ENCODE assay signal across 1 cellular context in the genomic region with DNA sequence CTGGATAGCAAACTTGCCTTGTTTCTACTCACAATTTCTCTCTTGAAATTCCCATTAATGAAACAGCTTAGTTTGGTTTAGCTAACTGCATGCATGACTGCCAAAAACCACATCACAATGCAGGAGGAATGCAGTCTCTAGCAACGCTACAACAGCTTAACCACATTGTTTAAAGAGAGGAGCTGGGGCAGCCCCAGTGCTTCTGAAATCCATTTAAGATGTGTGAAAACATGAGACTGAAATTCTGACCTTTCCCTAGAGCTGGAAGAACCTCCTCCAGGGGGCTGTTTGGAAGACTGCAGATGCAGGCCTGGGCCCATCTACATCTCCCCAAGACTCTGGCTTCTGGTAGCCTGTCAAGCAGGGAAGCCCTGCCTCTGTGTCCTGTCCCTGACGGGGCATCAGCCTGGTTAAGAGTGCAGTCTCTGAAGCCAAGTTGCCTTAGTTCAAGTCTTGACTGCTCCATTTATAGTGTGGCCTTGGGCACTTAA.
A peak's percentile ranks its signal among the peaks of the same experiment; 100 is the strongest.
TF ChIP-seq lines count a peak whose summit lies in the region.

No MANE protein-coding gene starts in this region.

TF ChIP-seq in GM12878, 131 proteins besides CTCF, POLR2A, EP300 and RAD21 (continued from another document):
- TF ChIP-seq GATAD2B (conservative IDR thresholded peaks at IDR 0.05; ENCODE audit: low read depth): 0 out of 2 replicates have a peak, but pooled peaks have one; percentile 63
- TF ChIP-seq RUNX3 (IDR thresholded peaks at IDR 0.05; ENCODE audit: low read length): peak; percentile 65
- TF ChIP-seq, protein P1, sequence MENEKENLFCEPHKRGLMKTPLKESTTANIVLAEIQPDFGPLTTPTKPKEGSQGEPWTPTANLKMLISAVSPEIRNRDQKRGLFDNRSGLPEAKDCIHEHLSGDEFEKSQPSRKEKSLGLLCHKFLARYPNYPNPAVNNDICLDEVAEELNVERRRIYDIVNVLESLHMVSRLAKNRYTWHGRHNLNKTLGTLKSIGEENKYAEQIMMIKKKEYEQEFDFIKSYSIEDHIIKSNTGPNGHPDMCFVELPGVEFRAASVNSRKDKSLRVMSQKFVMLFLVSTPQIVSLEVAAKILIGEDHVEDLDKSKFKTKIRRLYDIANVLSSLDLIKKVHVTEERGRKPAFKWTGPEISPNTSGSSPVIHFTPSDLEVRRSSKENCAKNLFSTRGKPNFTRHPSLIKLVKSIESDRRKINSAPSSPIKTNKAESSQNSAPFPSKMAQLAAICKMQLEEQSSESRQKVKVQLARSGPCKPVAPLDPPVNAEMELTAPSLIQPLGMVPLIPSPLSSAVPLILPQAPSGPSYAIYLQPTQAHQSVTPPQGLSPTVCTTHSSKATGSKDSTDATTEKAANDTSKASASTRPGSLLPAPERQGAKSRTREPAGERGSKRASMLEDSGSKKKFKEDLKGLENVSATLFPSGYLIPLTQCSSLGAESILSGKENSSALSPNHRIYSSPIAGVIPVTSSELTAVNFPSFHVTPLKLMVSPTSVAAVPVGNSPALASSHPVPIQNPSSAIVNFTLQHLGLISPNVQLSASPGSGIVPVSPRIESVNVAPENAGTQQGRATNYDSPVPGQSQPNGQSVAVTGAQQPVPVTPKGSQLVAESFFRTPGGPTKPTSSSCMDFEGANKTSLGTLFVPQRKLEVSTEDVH (IDR thresholded peaks at IDR 0.05; ENCODE audit: low read depth, partially characterized antibody): no peak
- TF ChIP-seq NR2F1 (conservative IDR thresholded peaks at IDR 0.05): peak; percentile 65; the same call in 1 of the 2 replicates
- peak; percentile 71; the same call in 1 of the 2 replicates for TF ChIP-seq CHD2 (IDR thresholded peaks at IDR 0.05; ENCODE audit: borderline replicate concordance, low read depth, low read length)
- TF ChIP-seq, protein P2, sequence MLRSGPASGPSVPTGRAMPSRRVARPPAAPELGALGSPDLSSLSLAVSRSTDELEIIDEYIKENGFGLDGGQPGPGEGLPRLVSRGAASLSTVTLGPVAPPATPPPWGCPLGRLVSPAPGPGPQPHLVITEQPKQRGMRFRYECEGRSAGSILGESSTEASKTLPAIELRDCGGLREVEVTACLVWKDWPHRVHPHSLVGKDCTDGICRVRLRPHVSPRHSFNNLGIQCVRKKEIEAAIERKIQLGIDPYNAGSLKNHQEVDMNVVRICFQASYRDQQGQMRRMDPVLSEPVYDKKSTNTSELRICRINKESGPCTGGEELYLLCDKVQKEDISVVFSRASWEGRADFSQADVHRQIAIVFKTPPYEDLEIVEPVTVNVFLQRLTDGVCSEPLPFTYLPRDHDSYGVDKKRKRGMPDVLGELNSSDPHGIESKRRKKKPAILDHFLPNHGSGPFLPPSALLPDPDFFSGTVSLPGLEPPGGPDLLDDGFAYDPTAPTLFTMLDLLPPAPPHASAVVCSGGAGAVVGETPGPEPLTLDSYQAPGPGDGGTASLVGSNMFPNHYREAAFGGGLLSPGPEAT (IDR thresholded peaks at IDR 0.05; ENCODE audit: low read depth): peak; percentile 95
- TF ChIP-seq DPF2 (IDR thresholded peaks at IDR 0.05): peak; percentile 76
- peak; percentile 32; the same call in 1 of the 2 replicates for TF ChIP-seq BMI1 (IDR thresholded peaks at IDR 0.05; ENCODE audit: borderline replicate concordance)
- TF ChIP-seq BHLHE40 (IDR thresholded peaks at IDR 0.05; ENCODE audit: borderline replicate concordance in 1 of 2, low read depth in 2 of 2, low read length in 1 of 2): peak; percentile 55 to 68; a peak in 3 of 4 replicates
- TF ChIP-seq MEF2B (IDR thresholded peaks at IDR 0.05; ENCODE audit: partially characterized antibody, poor library complexity, severe bottlenecking): peak; percentile 58
- peak; percentile 91 for TF ChIP-seq IKZF1 (conservative IDR thresholded peaks at IDR 0.05)
- TF ChIP-seq, protein P3, sequence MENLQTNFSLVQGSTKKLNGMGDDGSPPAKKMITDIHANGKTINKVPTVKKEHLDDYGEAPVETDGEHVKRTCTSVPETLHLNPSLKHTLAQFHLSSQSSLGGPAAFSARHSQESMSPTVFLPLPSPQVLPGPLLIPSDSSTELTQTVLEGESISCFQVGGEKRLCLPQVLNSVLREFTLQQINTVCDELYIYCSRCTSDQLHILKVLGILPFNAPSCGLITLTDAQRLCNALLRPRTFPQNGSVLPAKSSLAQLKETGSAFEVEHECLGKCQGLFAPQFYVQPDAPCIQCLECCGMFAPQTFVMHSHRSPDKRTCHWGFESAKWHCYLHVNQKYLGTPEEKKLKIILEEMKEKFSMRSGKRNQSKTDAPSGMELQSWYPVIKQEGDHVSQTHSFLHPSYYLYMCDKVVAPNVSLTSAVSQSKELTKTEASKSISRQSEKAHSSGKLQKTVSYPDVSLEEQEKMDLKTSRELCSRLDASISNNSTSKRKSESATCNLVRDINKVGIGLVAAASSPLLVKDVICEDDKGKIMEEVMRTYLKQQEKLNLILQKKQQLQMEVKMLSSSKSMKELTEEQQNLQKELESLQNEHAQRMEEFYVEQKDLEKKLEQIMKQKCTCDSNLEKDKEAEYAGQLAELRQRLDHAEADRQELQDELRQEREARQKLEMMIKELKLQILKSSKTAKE (IDR thresholded peaks at IDR 0.05; ENCODE audit: low read depth, poor library complexity, severe bottlenecking): peak; percentile 55
- TF ChIP-seq MXI1 (IDR thresholded peaks at IDR 0.05; ENCODE audit: low read depth, low read length): peak; percentile 60; the same call in 1 of the 2 replicates
- peak; percentile 52 for TF ChIP-seq ATF7 (IDR thresholded peaks at IDR 0.05; ENCODE audit: low read depth)
- TF ChIP-seq MTA2 (IDR thresholded peaks at IDR 0.05; ENCODE audit: low read depth): peak; percentile 91
- TF ChIP-seq, protein P4, sequence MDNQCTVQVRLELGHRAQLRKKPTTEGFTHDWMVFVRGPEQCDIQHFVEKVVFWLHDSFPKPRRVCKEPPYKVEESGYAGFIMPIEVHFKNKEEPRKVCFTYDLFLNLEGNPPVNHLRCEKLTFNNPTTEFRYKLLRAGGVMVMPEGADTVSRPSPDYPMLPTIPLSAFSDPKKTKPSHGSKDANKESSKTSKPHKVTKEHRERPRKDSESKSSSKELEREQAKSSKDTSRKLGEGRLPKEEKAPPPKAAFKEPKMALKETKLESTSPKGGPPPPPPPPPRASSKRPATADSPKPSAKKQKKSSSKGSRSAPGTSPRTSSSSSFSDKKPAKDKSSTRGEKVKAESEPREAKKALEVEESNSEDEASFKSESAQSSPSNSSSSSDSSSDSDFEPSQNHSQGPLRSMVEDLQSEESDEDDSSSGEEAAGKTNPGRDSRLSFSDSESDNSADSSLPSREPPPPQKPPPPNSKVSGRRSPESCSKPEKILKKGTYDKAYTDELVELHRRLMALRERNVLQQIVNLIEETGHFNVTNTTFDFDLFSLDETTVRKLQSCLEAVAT (IDR thresholded peaks at IDR 0.05): 0 out of 2 replicates have a peak, but pooled peaks have one; percentile 40
- no peak for TF ChIP-seq SIN3A (IDR thresholded peaks at IDR 0.05; ENCODE audit: low read depth, low read length)
